ENCODE assay signal across 15 cellular contexts in the genomic region with DNA sequence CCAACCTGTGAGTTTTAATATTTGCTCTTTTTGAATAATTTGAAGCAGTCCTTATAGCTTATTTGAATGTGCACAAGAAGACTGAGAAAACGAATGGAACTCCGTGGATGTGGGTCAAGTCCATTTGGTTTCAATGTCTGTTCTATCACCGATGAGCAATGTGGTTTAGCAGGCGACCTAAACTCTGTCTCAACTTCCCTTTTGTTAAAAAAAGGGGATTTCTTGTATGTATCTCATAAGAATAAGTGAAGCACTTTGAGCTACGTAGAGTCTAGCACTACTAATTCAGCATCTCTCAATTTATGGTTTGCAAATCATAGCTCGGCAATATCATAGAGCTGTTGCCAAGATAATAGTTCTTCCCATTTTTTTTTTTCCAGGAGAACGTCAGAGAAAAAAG. TPM values are rescaled to one million over a fixed set of nuclear protein-coding genes. Genes with fewer than 3 reads are reported as not detected.
A peak's percentile ranks its signal among the peaks of the same experiment; 100 is the strongest.
DNase-seq lines count a peak whose midpoint lies in the region; ATAC-seq and TF ChIP-seq lines count a peak whose summit lies in the region.
"Had no signal": no experiment of that assay in that cellular context is flagged by ENCODE, and none has a peak within 500 bp of the region (broad histone marks: within the 10 kb centered on the region; RNA-seq: fewer than 3 reads in every experiment).

No MANE protein-coding gene starts in this region.

- H2AFZ ChIP-seq in SU-DHL-6 (ENCODE audit: low read depth, low read length, severe bottlenecking) = no peak overlapping the region

- TF ChIP-seq EP300 in transverse colon (IDR thresholded peaks at IDR 0.05; ENCODE audit: low read depth) = no peak

- H3K36me3 ChIP-seq in SU-DHL-6 (ENCODE audit: low read length) (no peaks in the 10 kb centered on the region), transverse colon (no peaks in the 10 kb centered on the region)
- H3K36me3 ChIP-seq: tibial nerve had no signal

- no peak overlapping the region for H3K4me3 Mint-ChIP-seq in CD14-positive monocyte
- H3K4me3 Mint-ChIP-seq: activated T-helper 1 cell treated with anti-CD3 and anti-CD28 coated beads, Interleukin-12 subunit alpha, Interleukin-12 subunit beta, Interleukin-2, Interleukin-4 antibody, amounts not matched to agents 30 ng/mL and 10 ng/mL and 1 ng/mL, durations not matched to agents 14 hours and 24 hours and 36 hours had no signal

- TF ChIP-seq CTCF in CD14-positive monocyte (IDR thresholded peaks at IDR 0.05) (no peak), SU-DHL-6 (IDR thresholded peaks at IDR 0.05; ENCODE audit: insufficient read depth, low read length, poor library complexity, severe bottlenecking) (no peak), transverse colon (IDR thresholded peaks at IDR 0.05) (no peak)

- peaks cover 31% of the 10 kb centered on the region for H3F3A ChIP-seq in SU-DHL-6 (ENCODE audit: insufficient read depth)

- no peaks in the 10 kb centered on the region for H3K9me2 ChIP-seq in SU-DHL-6 (replicated peaks; ENCODE audit: insufficient read depth, low read length)

- no peaks in the 10 kb centered on the region for H3K9me3 ChIP-seq in SU-DHL-6 (ENCODE audit: insufficient read depth, low read length)
- H3K9me3 ChIP-seq in transverse colon = no peaks in the 10 kb centered on the region
- H3K9me3 ChIP-seq: tibial nerve had no signal

- no peak overlapping the region for H3K4me3 ChIP-seq in SU-DHL-6 (ENCODE audit: insufficient read depth, low read length, poor library complexity, severe bottlenecking)
- no peak overlapping the region for H3K4me3 ChIP-seq in transverse colon
- H3K4me3 ChIP-seq: tibial nerve had no signal

- no peaks in the 10 kb centered on the region for H3K27me3 ChIP-seq in SU-DHL-6 (ENCODE audit: low read length)
- no peaks in the 10 kb centered on the region for H3K27me3 ChIP-seq in transverse colon
- H3K27me3 ChIP-seq: tibial nerve had no signal

- H3K9ac ChIP-seq in SU-DHL-6 (ENCODE audit: low read length) = no peak overlapping the region

- ATAC-seq in GM18870 (IDR thresholded peaks at IDR 0.05; ENCODE audit: unreplicated experiment) (peak; percentile 33), HG03378 (IDR thresholded peaks at IDR 0.05; ENCODE audit: unreplicated experiment) (peak; percentile 43), GM19023 (IDR thresholded peaks at IDR 0.05; ENCODE audit: unreplicated experiment) (no peak)
- ATAC-seq: naive thymus-derived CD4-positive, alpha-beta T cell had no signal

- no peaks in the 10 kb centered on the region for H4K20me1 ChIP-seq in SU-DHL-6 (ENCODE audit: low read depth, low read length)

- H3K79me2 ChIP-seq in SU-DHL-6 (ENCODE audit: insufficient read depth, low read length) = peaks cover 3% of the 10 kb centered on the region; the same call in 1 of the 2 replicates

- H3K4me1 Mint-ChIP-seq in CD14-positive monocyte = peaks cover 32% of the 10 kb centered on the region

- peak; percentile 48 for DNase-seq in CD14-positive monocyte (ENCODE audit: low spot score)
- DNase-seq in caudate nucleus (lab: John Stamatoyannopoulos, UW) = no peak
- DNase-seq in stimulated activated naive CD4-positive, alpha-beta T cell treated with Interleukin-2 at 50 U/mL for 16 hours (lab: John Stamatoyannopoulos, UW) = no peak
- DNase-seq in transverse colon = no peak
- DNase-seq: ACHN; activated CD4-positive, alpha-beta T cell treated with anti-CD3 and anti-CD28 coated beads for 1 hour; DMS153; effector CD8-positive, alpha-beta T cell; naive thymus-derived CD4-positive, alpha-beta T cell had no signal

- intact Hi-C loops in CD14-positive monocyte (cut with micrococcal nuclease) = loop anchor here in 1 of 2 donors (10.0 kb wide), 1 partner anchor 128 kb away; the partner anchor contains the start of gene PRKCI
- intact Hi-C loops in transverse colon (cut with DNase I; ENCODE audit: low total_unique reads) = no loop called here

- H3K27ac Mint-ChIP-seq in CD14-positive monocyte = peak overlapping the region in 2 of 7 donors; percentile 26 to 73
- H3K27ac Mint-ChIP-seq: activated T-helper 1 cell treated with anti-CD3 and anti-CD28 coated beads, Interleukin-12 subunit alpha, Interleukin-12 subunit beta, Interleukin-2, Interleukin-4 antibody, amounts not matched to agents 30 ng/mL and 10 ng/mL and 1 ng/mL, durations not matched to agents 14 hours and 24 hours and 36 hours had no signal

- WGBS in transverse colon (ENCODE audit: low coverage in 1 of 2), 2 donors = 59 to 75% methylated on average over 7 of the region's 7 CpGs

- H3K27ac ChIP-seq in SU-DHL-6 (ENCODE audit: low read depth, low read length) (peak overlapping the region; percentile 7; the same call in 1 of the 2 replicates), caudate nucleus (ENCODE audit: low read depth, low read length) (no peak overlapping the region), transverse colon (no peak overlapping the region)
- H3K27ac ChIP-seq: tibial nerve had no signal

- peaks cover 0 to 9% (median 6%) of the 10 kb centered on the region in 3 donors for H3K27me3 Mint-ChIP-seq in CD14-positive monocyte (ENCODE audit: low read depth in 3 of 3)

- in situ Hi-C loops in transverse colon (cut with MboI; ENCODE audit: low pct_ligation_motif_present in 1 of 4, low pct_unique_long_range_greater_than_20kb in 1 of 4, low sequenced_read_pairs in 3 of 4) = no loop called here

- H3K9me3 Mint-ChIP-seq in CD14-positive monocyte = no peaks in the 10 kb centered on the region
- H3K9me3 Mint-ChIP-seq: activated T-helper 1 cell treated with anti-CD3 and anti-CD28 coated beads, Interleukin-12 subunit alpha, Interleukin-12 subunit beta, Interleukin-2, Interleukin-4 antibody, amounts not matched to agents 30 ng/mL and 10 ng/mL and 1 ng/mL, durations not matched to agents 14 hours and 24 hours and 36 hours had no signal

- peaks cover 4 to 7% of the 10 kb centered on the region in 2 donors for H3K36me3 Mint-ChIP-seq in CD14-positive monocyte

- peaks cover 0 to 15% (median 5%) of the 10 kb centered on the region in 4 donors for H3K4me1 ChIP-seq in transverse colon

- peak overlapping the region; percentile 21 for H3K4me2 ChIP-seq in SU-DHL-6 (ENCODE audit: low read depth, low read length, poor library complexity, severe bottlenecking)

- no peak for TF ChIP-seq POLR2A in transverse colon (IDR thresholded peaks at IDR 0.05)

RNA-seq across cellular contexts. Expression of gene SKIL, which starts 4.6 kb away (rescaled TPM):
- polyA plus RNA-seq in CD14-positive monocyte = 10 to 100 TPM in 1 of 2 donors, 1 to 10 TPM in 1; 9.2 to 13.4 TPM
- total RNA-seq in transverse colon = 10 to 100 TPM; 27.0 to 78.4 (median 43.1) TPM
